Comparison of ENCODE assay signal across 8 cellular contexts in the genomic region with DNA sequence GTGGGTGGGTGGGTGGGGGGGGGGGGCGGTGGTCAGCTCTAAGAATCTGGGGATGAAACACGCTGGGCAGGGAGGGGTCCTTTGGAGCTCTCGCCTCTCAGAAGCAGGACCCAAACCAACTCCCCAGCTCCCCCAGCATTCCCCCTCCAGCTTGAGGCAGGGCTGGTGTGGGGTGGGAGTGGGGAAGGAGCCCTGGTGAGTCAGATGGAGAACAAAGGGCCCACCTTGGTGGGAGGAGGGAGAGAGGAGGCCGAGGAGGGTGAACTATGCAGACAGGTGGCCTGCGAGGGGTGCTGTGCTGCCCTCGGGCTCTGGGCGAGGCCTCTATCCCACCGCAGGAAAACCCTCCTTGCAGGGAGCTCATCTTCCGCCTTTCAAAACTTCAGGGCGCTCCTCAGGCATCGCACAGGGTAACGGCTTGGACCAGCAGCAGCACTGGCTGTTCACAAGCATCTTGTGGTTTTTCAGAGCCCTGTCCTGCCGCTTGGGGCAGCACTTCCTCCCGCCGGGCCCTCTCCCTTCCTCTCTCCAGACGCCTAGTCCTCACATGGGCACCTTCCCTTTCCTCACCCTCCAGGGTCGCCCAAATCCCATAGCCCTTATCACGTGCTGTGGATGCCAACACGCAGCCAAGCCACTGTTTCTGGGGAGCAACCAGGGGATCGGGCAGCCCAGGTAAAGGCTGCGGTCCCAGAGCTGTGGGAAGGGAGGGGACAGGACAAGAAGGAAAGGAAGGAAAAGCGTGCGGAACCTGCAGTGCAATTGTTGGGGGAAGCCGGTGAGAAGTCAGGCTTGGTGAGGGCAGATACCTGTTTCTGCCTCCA. TPM values are rescaled to one million over a fixed set of nuclear protein-coding genes. Genes with fewer than 3 reads are reported as not detected.
DNase-seq lines count a peak whose midpoint lies in the region; ATAC-seq, FAIRE-seq and TF ChIP-seq lines count a peak whose summit lies in the region.

No MANE protein-coding gene starts in this region.

- in situ Hi-C loops in Caki2 (cut with HindIII; ENCODE audit: low pct_unique_long_range_greater_than_20kb, low sequenced_read_pairs), result no loop called here

- DNase-seq in Caki2 (ENCODE audit: low read depth) (peak; percentile 66), Peyer's patch (peak; percentile 45 to 88 (median 85)), frontal cortex (ENCODE audit: low spot score in 2 of 2) (peak; percentile 75 to 80), nucleus accumbens (lab: John Stamatoyannopoulos, UW) (peak in 55 of 56 donors; percentile 9 to 84 (median 60)), type B pancreatic cell (ENCODE audit: extremely low spot score, unreplicated experiment) (no peak)
- peak; percentile 13 for DNase-seq in activated gamma-delta T cell treated with anti-CD3 and anti-CD28 coated beads, Interleukin-2, amount 50 U/mL, for 16 hours (ENCODE audit: low read depth)

- no peak for FAIRE-seq in frontal cortex (lab: Jason Lieb, UNC)

- ATAC-seq in GM21390 (IDR thresholded peaks at IDR 0.05; ENCODE audit: unreplicated experiment), result peak; percentile 76

- peaks cover 53% of the 10 kb centered on the region for H3K27me3 ChIP-seq in HUES64 (ENCODE audit: insufficient read depth, low read length)
- no peaks in the 10 kb centered on the region for H3K27me3 ChIP-seq in Peyer's patch

- H3K9me3 ChIP-seq in HUES64 (ENCODE audit: insufficient read depth, low read depth, low read length) (no peaks in the 10 kb centered on the region), Peyer's patch (no peaks in the 10 kb centered on the region)

- peaks cover 11% of the 10 kb centered on the region for H3K27me3 Mint-ChIP-seq in type B pancreatic cell

- peaks cover 6% of the 10 kb centered on the region; the same call in 1 of the 2 replicates for H3K4me1 ChIP-seq in HUES64 (ENCODE audit: insufficient read depth, low read length)
- H3K4me1 ChIP-seq in Peyer's patch, result peaks cover 0 to 28% (median 10%) of the 10 kb centered on the region in 4 donors

- H3K4me3 ChIP-seq in HUES64 (ENCODE audit: low read length) (peak overlapping the region; percentile 43), Peyer's patch (peak overlapping the region; percentile 38 to 75 (median 58))

- TF ChIP-seq POLR2A in Peyer's patch (IDR thresholded peaks at IDR 0.05), result no peak

- no peak overlapping the region for H3K9ac ChIP-seq in HUES64 (ENCODE audit: low read depth, low read length)

- peak overlapping the region; percentile 89 for H3K4me3 Mint-ChIP-seq in type B pancreatic cell

- no peaks in the 10 kb centered on the region for H3K36me3 ChIP-seq in HUES64 (ENCODE audit: insufficient read depth, low read length)
- H3K36me3 ChIP-seq in Peyer's patch, result no peaks in the 10 kb centered on the region

- WGBS in HUES64, result 12% methylated on average over 21 of the region's 24 CpGs

- no peaks in the 10 kb centered on the region for H3K9me3 Mint-ChIP-seq in type B pancreatic cell

- peak overlapping the region; percentile 39 for H3K27ac Mint-ChIP-seq in type B pancreatic cell

- H3K36me3 Mint-ChIP-seq in type B pancreatic cell, result no peaks in the 10 kb centered on the region

- H3K27ac ChIP-seq in HUES64 (ENCODE audit: low read depth, low read length), result no peak overlapping the region
- H3K27ac ChIP-seq in Peyer's patch, result peak overlapping the region; percentile 73 to 96 (median 84)

- peaks cover 14% of the 10 kb centered on the region for H3K4me1 Mint-ChIP-seq in type B pancreatic cell (ENCODE audit: unreplicated experiment)

- TF ChIP-seq CTCF in Peyer's patch (IDR thresholded peaks at IDR 0.05) (peak; percentile 23 to 82 (median 67)), type B pancreatic cell (conservative IDR thresholded peaks at IDR 0.05) (peak; percentile 86)

RNA-seq across cellular contexts. Expression of gene GRPEL1, which starts 34.0 kb away (rescaled TPM):
- 20.2 and 23.0 TPM in 2 replicates for total RNA-seq in Caki2 (2014; rRNA removed; shearing (Covaris generic); ENCODE audit: low replicate concordance)
- 29.4 TPM for polyA plus RNA-seq in HUES64 (2013, experiment 1 of 2)
- polyA plus RNA-seq in HUES64 (2013, experiment 2 of 2), result 27.2 TPM
- total RNA-seq in Peyer's patch, result 10 to 100 TPM; 13.2 to 35.4 (median 17.8) TPM
- 15.1 TPM for total RNA-seq in frontal cortex
- 28.4 and 31.4 TPM in 2 replicates for total RNA-seq in type B pancreatic cell (ENCODE audit: low replicate concordance)

RNA-seq across cellular contexts. Expression of gene TADA2B, which starts 58.7 kb away (rescaled TPM):
- total RNA-seq in Caki2 (2014; rRNA removed; shearing (Covaris generic); ENCODE audit: low replicate concordance), result 9.0 and 10.9 TPM in 2 replicates
- 7.9 TPM for polyA plus RNA-seq in HUES64 (2013, experiment 1 of 2)
- polyA plus RNA-seq in HUES64 (2013, experiment 2 of 2), result 7.0 TPM
- total RNA-seq in Peyer's patch (10 to 100 TPM; 23.1 to 31.4 (median 27.8) TPM), frontal cortex (19.2 TPM), type B pancreatic cell (ENCODE audit: low replicate concordance) (21.7 and 23.1 TPM in 2 replicates)
